1 cellular context compared by ENCODE assay signal in the genomic region with DNA sequence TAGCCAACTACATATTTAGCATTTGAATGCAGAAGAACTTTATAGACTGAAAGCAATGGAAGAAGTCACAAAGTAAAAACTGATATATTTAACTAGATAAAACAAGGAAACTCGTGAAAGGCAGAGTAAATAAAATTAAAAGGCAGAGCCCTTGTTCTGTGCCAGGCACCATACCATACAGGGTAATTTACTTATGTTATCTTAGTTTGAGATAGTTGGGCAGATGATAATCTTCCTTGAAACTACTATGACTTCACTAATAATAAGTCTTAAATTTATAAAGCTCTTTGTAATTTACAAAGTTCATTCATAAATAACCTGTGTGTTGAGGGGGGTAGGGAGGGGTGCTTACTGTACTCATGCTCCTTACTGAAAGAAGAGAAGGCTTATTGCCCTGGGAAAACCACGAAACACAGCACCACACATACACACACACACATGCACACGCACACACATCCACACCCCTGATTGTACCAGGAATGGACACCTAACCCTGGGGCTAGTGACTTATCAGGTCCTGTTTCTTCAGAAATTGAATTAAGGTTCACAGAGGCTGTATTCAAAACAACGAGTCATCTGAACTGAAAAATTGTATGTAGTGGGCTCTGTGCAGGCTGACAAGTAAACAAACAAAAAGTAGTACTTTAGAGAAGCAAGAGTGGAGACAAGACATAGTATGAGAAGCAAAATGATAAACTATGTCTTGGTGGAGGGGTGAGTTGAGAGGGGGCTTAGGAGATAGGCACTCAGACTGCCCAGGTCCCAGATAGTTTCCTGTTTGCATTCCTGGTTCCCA.
TF ChIP-seq lines count a peak whose summit lies in the region.

No MANE protein-coding gene starts in this region.

TF ChIP-seq in HCT116, 20 proteins besides CTCF, POLR2A, EP300 and RAD21 (continued from another document):
- TF ChIP-seq, protein P1, sequence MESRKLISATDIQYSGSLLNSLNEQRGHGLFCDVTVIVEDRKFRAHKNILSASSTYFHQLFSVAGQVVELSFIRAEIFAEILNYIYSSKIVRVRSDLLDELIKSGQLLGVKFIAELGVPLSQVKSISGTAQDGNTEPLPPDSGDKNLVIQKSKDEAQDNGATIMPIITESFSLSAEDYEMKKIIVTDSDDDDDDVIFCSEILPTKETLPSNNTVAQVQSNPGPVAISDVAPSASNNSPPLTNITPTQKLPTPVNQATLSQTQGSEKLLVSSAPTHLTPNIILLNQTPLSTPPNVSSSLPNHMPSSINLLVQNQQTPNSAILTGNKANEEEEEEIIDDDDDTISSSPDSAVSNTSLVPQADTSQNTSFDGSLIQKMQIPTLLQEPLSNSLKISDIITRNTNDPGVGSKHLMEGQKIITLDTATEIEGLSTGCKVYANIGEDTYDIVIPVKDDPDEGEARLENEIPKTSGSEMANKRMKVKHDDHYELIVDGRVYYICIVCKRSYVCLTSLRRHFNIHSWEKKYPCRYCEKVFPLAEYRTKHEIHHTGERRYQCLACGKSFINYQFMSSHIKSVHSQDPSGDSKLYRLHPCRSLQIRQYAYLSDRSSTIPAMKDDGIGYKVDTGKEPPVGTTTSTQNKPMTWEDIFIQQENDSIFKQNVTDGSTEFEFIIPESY (IDR thresholded peaks at IDR 0.05; ENCODE audit: extremely low read depth, insufficient replicate concordance, low read length) = no peak
- TF ChIP-seq MAX (IDR thresholded peaks at IDR 0.05) = peak; percentile 40; the same call in 1 of the 2 replicates
- TF ChIP-seq SRF (IDR thresholded peaks at IDR 0.05; ENCODE audit: low read depth) = 0 out of 2 replicates have a peak, but pooled peaks have one; percentile 20
- no peak for TF ChIP-seq EZH2 (IDR thresholded peaks at IDR 0.05)
- TF ChIP-seq TCF7L2 (IDR thresholded peaks at IDR 0.05; ENCODE audit: borderline replicate concordance, extremely low read depth, insufficient read depth, insufficient read length) = no peak
